2 cellular contexts compared by ENCODE assay signal in genomic region chr6:1995521-1996110, GRCh38.
TF ChIP-seq lines count a peak whose summit lies in the region.

No MANE protein-coding gene starts in this region.

TF ChIP-seq in SK-N-SH treated with all-trans-retinoic acid at 6 μM for 48 hours, 23 proteins besides CTCF, POLR2A, EP300 and RAD21 (continued from another document):
- TF ChIP-seq ZNF70 (CRISPR knock-in tag; IDR thresholded peaks at IDR 0.05): no peak
- no peak for TF ChIP-seq PPARA (CRISPR knock-in tag; IDR thresholded peaks at IDR 0.05; ENCODE audit: borderline replicate concordance)
- no peak for TF ChIP-seq BACH2 (CRISPR knock-in tag; IDR thresholded peaks at IDR 0.05; ENCODE audit: borderline replicate concordance)

TF ChIP-seq in SK-N-SH, 30 proteins besides CTCF, POLR2A, EP300 and RAD21 (continued from another document):
- TF ChIP-seq PBX3 (IDR thresholded peaks at IDR 0.05): no peak
